In the genomic region with DNA sequence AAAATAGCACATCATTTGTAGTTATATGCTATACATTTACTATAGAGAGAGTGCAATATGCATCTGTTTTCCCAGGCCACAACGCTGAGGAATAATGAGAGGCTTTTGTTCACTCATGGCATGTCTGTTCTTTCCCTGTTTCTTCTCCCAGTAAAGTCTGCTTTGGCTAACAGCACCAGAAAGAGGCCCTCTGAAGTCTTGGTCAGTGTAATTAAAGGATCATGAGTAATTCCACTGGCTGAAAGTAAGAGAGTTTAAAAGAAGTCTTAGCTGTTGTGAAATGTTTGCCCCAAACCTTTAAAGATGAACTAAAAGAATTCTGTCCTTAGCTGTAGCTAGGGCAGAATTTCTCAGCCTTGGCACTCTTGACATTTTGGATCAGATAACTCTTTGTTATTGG, we compare ENCODE assay signal across 11 cellular contexts.
"Had no signal": no experiment of that assay in that cellular context is flagged by ENCODE, and none has a peak within 500 bp of the region (broad histone marks: within the 10 kb centered on the region; RNA-seq: fewer than 3 reads in every experiment).

No MANE protein-coding gene starts in this region.

- H3K4me3 Mint-ChIP-seq: activated naive CD4-positive, alpha-beta T cell treated with anti-CD3 and anti-CD28 coated beads, Interleukin-2, amount 50 U/mL, for 24 hours; mesothelial cell of epicardium had no signal

- H3K4me3 ChIP-seq: breast epithelium, right atrium auricular region, upper lobe of left lung had no signal

- H3K36me3 ChIP-seq: breast epithelium, right atrium auricular region, upper lobe of left lung had no signal

- H3K27me3 ChIP-seq: breast epithelium, right atrium auricular region, upper lobe of left lung had no signal

- H3K36me3 Mint-ChIP-seq: activated naive CD4-positive, alpha-beta T cell treated with anti-CD3 and anti-CD28 coated beads, Interleukin-2, amount 50 U/mL, for 24 hours; mesothelial cell of epicardium had no signal

- H3K27ac Mint-ChIP-seq: activated naive CD4-positive, alpha-beta T cell treated with anti-CD3 and anti-CD28 coated beads, Interleukin-2, amount 50 U/mL, for 24 hours; activated T-helper 2 cell treated with anti-CD3 and anti-CD28 coated beads, Interferon-gamma antibody, Interleukin-2, Interleukin-4, amounts not matched to agents 10 μg/mL and 5 μg/mL and 100 μg/mL, durations not matched to agents 14 hours and 24 hours and 36 hours; mesothelial cell of epicardium had no signal

- H3K27me3 Mint-ChIP-seq: activated naive CD4-positive, alpha-beta T cell treated with anti-CD3 and anti-CD28 coated beads, Interleukin-2, amount 50 U/mL, for 24 hours had no signal

- H3K9me3 Mint-ChIP-seq: activated naive CD4-positive, alpha-beta T cell treated with anti-CD3 and anti-CD28 coated beads, Interleukin-2, amount 50 U/mL, for 24 hours; activated T-helper 2 cell treated with anti-CD3 and anti-CD28 coated beads, Interferon-gamma antibody, Interleukin-2, Interleukin-4, amounts not matched to agents 10 μg/mL and 5 μg/mL and 100 μg/mL, durations not matched to agents 14 hours and 24 hours and 36 hours; mesothelial cell of epicardium had no signal

- H3K27ac ChIP-seq: breast epithelium, right atrium auricular region, upper lobe of left lung had no signal

- H3K9me3 ChIP-seq: breast epithelium, right atrium auricular region, upper lobe of left lung had no signal

- DNase-seq: amygdala; hippocampal formation; posterior cingulate gyrus; stimulated activated CD4-positive, alpha-beta T cell treated with anti-CD3 and anti-CD28 coated beads, Interleukin-12 subunit alpha, Interleukin-12 subunit beta, amount 100 ng/mL, for 4 hours; stimulated activated naive CD4-positive, alpha-beta T cell treated with Interleukin-2 at 50 U/mL for 16 hours had no signal

- H3K4me1 ChIP-seq: breast epithelium had no signal

- H3K4me1 Mint-ChIP-seq: activated naive CD4-positive, alpha-beta T cell treated with anti-CD3 and anti-CD28 coated beads, Interleukin-2, amount 50 U/mL, for 24 hours had no signal
